20 cellular contexts compared by ENCODE assay signal in the genomic region with DNA sequence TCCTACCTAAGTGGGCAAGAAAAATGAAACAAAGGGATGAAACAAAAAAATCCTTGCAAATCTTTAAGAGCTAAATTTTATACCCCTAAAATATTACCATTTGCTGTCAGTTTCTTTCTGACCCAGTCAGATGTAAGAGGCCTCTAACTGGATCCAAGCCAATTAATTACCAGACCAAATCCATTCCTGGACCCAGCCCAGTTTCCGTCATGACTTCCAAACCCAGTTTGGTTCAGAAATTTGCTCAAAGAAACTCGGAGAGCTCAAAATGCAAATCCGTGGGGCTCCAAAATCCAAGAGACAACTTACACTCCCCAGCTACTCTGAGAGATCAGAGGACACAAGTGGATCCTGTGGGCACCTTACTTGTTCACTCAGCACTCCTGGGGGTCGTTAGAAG.
"Had no signal": no experiment of that assay in that cellular context is flagged by ENCODE, and none has a peak within 500 bp of the region (broad histone marks: within the 10 kb centered on the region; RNA-seq: fewer than 3 reads in every experiment).

No MANE protein-coding gene starts in this region.

- DNase-seq: IMR-90, Kasumi-1, MM.1S, NCI-H1092 treated with DMSO at 0.1 percent for 48 hours, NCI-H1436, NCI-H187, NCI-H2029, NCI-H2081 treated with DMSO at 0.1 percent for 48 hours, NCI-H2171, NCI-H226, NCI-H510A, NCI-H524 treated with DMSO at 0.1 percent for 48 hours, NCI-H82, Right ventricle myocardium superior, RPMI8226, SIG-M5 had no signal

- H3K4me3 ChIP-seq: K562, SJSA1, SK-N-MC had no signal

- H3K4me2 ChIP-seq: KMS-11 had no signal

- H3K27ac ChIP-seq: KMS-11, SJSA1, SK-N-MC had no signal

- H3K9ac ChIP-seq: KMS-11 had no signal

- H3K27me3 ChIP-seq: SJSA1 had no signal

- H3K9me3 ChIP-seq: SJSA1 had no signal
